ENCODE assay signal across 16 cellular contexts in the genomic region with DNA sequence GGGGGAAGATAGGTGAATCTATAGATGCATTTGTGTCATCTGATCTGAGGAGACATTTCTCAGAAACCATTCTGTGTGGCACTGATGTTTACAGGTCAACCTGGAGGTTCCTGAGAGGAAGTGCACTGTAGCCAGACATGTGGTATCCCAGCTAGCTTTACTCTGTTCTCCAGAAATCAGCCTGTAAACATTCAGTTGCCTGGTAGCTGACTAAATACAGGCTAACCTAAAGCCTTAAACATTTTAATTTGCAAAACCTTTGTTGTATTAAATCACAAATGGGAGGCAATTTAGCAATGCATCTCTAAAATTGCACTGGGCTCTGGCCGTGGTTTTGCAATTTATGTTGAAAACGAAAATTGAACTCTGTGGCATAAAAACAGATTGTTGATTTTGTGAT.
DNase-seq lines count a peak whose midpoint lies in the region; ATAC-seq, FAIRE-seq and TF ChIP-seq lines count a peak whose summit lies in the region.
"Had no signal": no experiment of that assay in that cellular context is flagged by ENCODE, and none has a peak within 500 bp of the region (broad histone marks: within the 10 kb centered on the region; RNA-seq: fewer than 3 reads in every experiment).

No MANE protein-coding gene starts in this region.

- FAIRE-seq in urothelium cell line (lab: Jason Lieb, UNC): no peak
- FAIRE-seq: endometrium, K562 had no signal

- H3K27ac ChIP-seq in ACC112 (ENCODE audit: low read depth, low read length): peak overlapping the region; percentile 70
- no peak overlapping the region for H3K27ac ChIP-seq in CD8-positive, alpha-beta T cell (ENCODE audit: low read depth, low read length)
- no peak overlapping the region for H3K27ac ChIP-seq in transverse colon
- no peak overlapping the region for H3K27ac ChIP-seq in tibial artery
- H3K27ac ChIP-seq: body of pancreas had no signal

- no peaks in the 10 kb centered on the region for H3K79me2 ChIP-seq in ACC112 (ENCODE audit: control insufficient read depth, insufficient read depth, low read length, unreplicated experiment)

- H3K9me3 ChIP-seq in CD8-positive, alpha-beta T cell (ENCODE audit: low read length): no peaks in the 10 kb centered on the region
- H3K9me3 ChIP-seq in transverse colon: no peaks in the 10 kb centered on the region
- no peaks in the 10 kb centered on the region for H3K9me3 ChIP-seq in tibial artery
- H3K9me3 ChIP-seq: body of pancreas had no signal

- CTCF ChIA-PET in CD8-positive, alpha-beta T cell (lab: Charles Lee): no interaction called here
- CTCF ChIA-PET in activated CD8-positive, alpha-beta T cell treated with anti-CD3 and anti-CD28 coated beads, Interleukin-2, amount 10 ng/mL, durations not matched to agents 7 days and 5 days (lab: Charles Lee): interaction anchor here (1.1 to 1.9 kb wide), 4 partner anchors 10 to 361 kb away, joined by 3 to 6 read pairs (median 4); no protein-coding TSS in a partner anchor

- H3K4me1 Mint-ChIP-seq in CD8-positive, alpha-beta T cell (ENCODE audit: low read depth): peaks cover 35% of the 10 kb centered on the region
- no peaks in the 10 kb centered on the region for H3K4me1 Mint-ChIP-seq in activated CD8-positive, alpha-beta T cell treated with anti-CD3 and anti-CD28 coated beads, Interleukin-2, amount 10 ng/mL, durations not matched to agents 7 days and 5 days (ENCODE audit: low read depth)

- peak; percentile 21 for ATAC-seq in CD8-positive, alpha-beta T cell
- ATAC-seq in activated CD8-positive, alpha-beta T cell treated with anti-CD3 and anti-CD28 coated beads, Interleukin-2, amount 10 ng/mL, durations not matched to agents 7 days and 5 days: peak; percentile 56
- ATAC-seq in left ventricle myocardium superior: peak; percentile 12
- ATAC-seq: body of pancreas, K562 had no signal

- intact Hi-C loops in CD8-positive, alpha-beta T cell (cut with DNase I, micrococcal nuclease): no loop called here
- intact Hi-C loops in left ventricle myocardium superior (cut with micrococcal nuclease) (no loop called here), transverse colon (cut with DNase I; ENCODE audit: low total_unique reads) (no loop called here), tibial artery (cut with DNase I; ENCODE audit: low total_unique reads) (no loop called here)

- H3K4me3 ChIP-seq in ACC112 (ENCODE audit: low read depth, low read length) (no peak overlapping the region), transverse colon (no peak overlapping the region), tibial artery (no peak overlapping the region)
- H3K4me3 ChIP-seq in CD8-positive, alpha-beta T cell (ENCODE audit: low read depth, low read length): no peak overlapping the region
- H3K4me3 ChIP-seq: body of pancreas, K562 had no signal

- H3K4me1 ChIP-seq in ACC112 (ENCODE audit: control insufficient read depth, insufficient read depth, low read length, unreplicated experiment) (peaks cover 28% of the 10 kb centered on the region), transverse colon (peaks cover 0 to 19% (median 0%) of the 10 kb centered on the region in 4 donors), tibial artery (peaks cover 0 to 14% (median 3%) of the 10 kb centered on the region in 4 donors)
- H3K4me1 ChIP-seq in CD8-positive, alpha-beta T cell (ENCODE audit: insufficient read depth, low read length): peaks cover 41% of the 10 kb centered on the region

- POLR2A ChIA-PET in CD8-positive, alpha-beta T cell (lab: Charles Lee): no interaction called here
- POLR2A ChIA-PET in activated CD8-positive, alpha-beta T cell treated with anti-CD3 and anti-CD28 coated beads, Interleukin-2, amount 10 ng/mL, durations not matched to agents 7 days and 5 days (lab: Charles Lee): interaction anchor here (1.8 kb wide), 1 partner anchor 11 kb away, joined by 4 read pairs; no protein-coding TSS in a partner anchor

- no peaks in the 10 kb centered on the region for H3K27me3 Mint-ChIP-seq in CD8-positive, alpha-beta T cell (ENCODE audit: low read depth)
- no peaks in the 10 kb centered on the region for H3K27me3 Mint-ChIP-seq in activated CD8-positive, alpha-beta T cell treated with anti-CD3 and anti-CD28 coated beads, Interleukin-2, amount 10 ng/mL, durations not matched to agents 7 days and 5 days (ENCODE audit: low read depth)
- H3K27me3 Mint-ChIP-seq: activated T-cell treated with anti-CD3 and anti-CD28 coated beads, Interleukin-2, amount 50 U/mL, for 24 hours; B cell; naive B cell had no signal

- no peaks in the 10 kb centered on the region for H3K27me3 ChIP-seq in ACC112 (ENCODE audit: insufficient read depth, low read length)
- no peaks in the 10 kb centered on the region for H3K27me3 ChIP-seq in CD8-positive, alpha-beta T cell (ENCODE audit: insufficient read depth, low read length)
- no peaks in the 10 kb centered on the region for H3K27me3 ChIP-seq in transverse colon
- H3K27me3 ChIP-seq in tibial artery: no peaks in the 10 kb centered on the region
- H3K27me3 ChIP-seq: body of pancreas had no signal

- H3K9me3 Mint-ChIP-seq in CD8-positive, alpha-beta T cell: no peaks in the 10 kb centered on the region
- no peaks in the 10 kb centered on the region for H3K9me3 Mint-ChIP-seq in activated CD8-positive, alpha-beta T cell treated with anti-CD3 and anti-CD28 coated beads, Interleukin-2, amount 10 ng/mL, durations not matched to agents 7 days and 5 days (ENCODE audit: insufficient read depth)
- H3K9me3 Mint-ChIP-seq: activated T-cell treated with anti-CD3 and anti-CD28 coated beads, Interleukin-2, amount 50 U/mL, for 24 hours; naive B cell had no signal

- WGBS in transverse colon (ENCODE audit: low coverage in 1 of 2), 2 donors: 42 to 61% methylated on average over 2 of the region's 2 CpGs

- peak overlapping the region; percentile 80 for H3K27ac Mint-ChIP-seq in CD8-positive, alpha-beta T cell
- H3K27ac Mint-ChIP-seq in activated CD8-positive, alpha-beta T cell treated with anti-CD3 and anti-CD28 coated beads, Interleukin-2, amount 10 ng/mL, durations not matched to agents 7 days and 5 days: no peak overlapping the region
- H3K27ac Mint-ChIP-seq: B cell had no signal

- DNase-seq in CD8-positive, alpha-beta T cell: no peak
- no peak for DNase-seq in activated CD8-positive, alpha-beta T cell treated with anti-CD3 and anti-CD28 coated beads, Interleukin-2, amount 10 ng/mL, durations not matched to agents 7 days and 5 days
- no peak for DNase-seq in left ventricle myocardium superior
- no peak for DNase-seq in DMS153 treated with DMSO at 0.1 percent for 48 hours (lab: John Stamatoyannopoulos, UW; ENCODE audit: unreplicated experiment)
- DNase-seq in urothelium cell line (ENCODE audit: low spot score): no peak
- no peak for DNase-seq in transverse colon
- DNase-seq in tibial artery: no peak
- DNase-seq: activated T-cell treated with anti-CD3 and anti-CD28 coated beads, Interleukin-2, amount 50 U/mL, for 24 hours; body of pancreas; head of caudate nucleus; naive B cell; NCI-H1694 treated with DMSO at 0.1 percent for 48 hours had no signal

- no peak for TF ChIP-seq CTCF in CD8-positive, alpha-beta T cell (IDR thresholded peaks at IDR 0.05)
- no peak for TF ChIP-seq CTCF in transverse colon (IDR thresholded peaks at IDR 0.05)
- no peak for TF ChIP-seq CTCF in tibial artery (IDR thresholded peaks at IDR 0.05)

- H2AFZ ChIP-seq in ACC112 (ENCODE audit: low read length, unreplicated experiment): no peak overlapping the region

- TF ChIP-seq POLR2A in transverse colon (IDR thresholded peaks at IDR 0.05): no peak

- TF ChIP-seq EP300 in transverse colon (IDR thresholded peaks at IDR 0.05; ENCODE audit: low read depth): no peak

- peaks cover 5% of the 10 kb centered on the region for H3K36me3 Mint-ChIP-seq in CD8-positive, alpha-beta T cell
- H3K36me3 Mint-ChIP-seq in activated CD8-positive, alpha-beta T cell treated with anti-CD3 and anti-CD28 coated beads, Interleukin-2, amount 10 ng/mL, durations not matched to agents 7 days and 5 days (ENCODE audit: low read depth): peaks cover 5% of the 10 kb centered on the region

- H3K36me3 ChIP-seq in ACC112 (ENCODE audit: insufficient read depth, low read length): no peaks in the 10 kb centered on the region
- no peaks in the 10 kb centered on the region for H3K36me3 ChIP-seq in CD8-positive, alpha-beta T cell (ENCODE audit: insufficient read depth, low read length)
- no peaks in the 10 kb centered on the region for H3K36me3 ChIP-seq in transverse colon
- H3K36me3 ChIP-seq in tibial artery: no peaks in the 10 kb centered on the region

- in situ Hi-C loops in transverse colon (cut with MboI; ENCODE audit: low pct_ligation_motif_present in 1 of 4, low pct_unique_long_range_greater_than_20kb in 1 of 4, low sequenced_read_pairs in 3 of 4): no loop called here

- no peak overlapping the region for H3K4me3 Mint-ChIP-seq in CD8-positive, alpha-beta T cell
- no peak overlapping the region for H3K4me3 Mint-ChIP-seq in activated CD8-positive, alpha-beta T cell treated with anti-CD3 and anti-CD28 coated beads, Interleukin-2, amount 10 ng/mL, durations not matched to agents 7 days and 5 days
- H3K4me3 Mint-ChIP-seq: activated T-cell treated with anti-CD3 and anti-CD28 coated beads, Interleukin-2, amount 50 U/mL, for 24 hours; B cell; naive B cell had no signal
